In the genomic region with DNA sequence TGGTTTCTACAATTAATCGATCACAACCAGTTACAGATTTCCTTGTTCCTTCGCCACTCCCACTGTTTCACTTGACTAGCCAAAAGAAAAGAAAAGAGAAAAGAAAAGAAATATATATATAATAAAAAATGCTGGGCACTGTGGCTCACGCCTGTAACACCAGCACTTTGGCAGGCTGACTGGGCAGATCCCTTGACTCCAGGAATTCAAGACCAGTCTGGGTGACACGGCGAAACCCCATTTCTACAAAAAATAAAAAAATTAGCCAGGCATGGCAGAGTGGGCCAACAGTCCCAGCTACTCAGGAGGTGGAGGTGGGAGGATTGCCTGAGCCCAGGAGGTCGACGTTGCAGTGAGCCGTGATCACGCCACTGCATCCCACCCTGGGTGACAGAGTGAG, we compare ENCODE assay signal across 26 cellular contexts.
"Had no signal": no experiment of that assay in that cellular context is flagged by ENCODE, and none has a peak within 500 bp of the region (broad histone marks: within the 10 kb centered on the region; RNA-seq: fewer than 3 reads in every experiment).

No MANE protein-coding gene starts in this region.

- H3K4me3 Mint-ChIP-seq: dendritic cell treated with granulocyte-macrophage colony-stimulating factor and Interleukin-4, amounts not matched to agents 40 ng/mL and 50 ng/mL, for 4 days; endodermal cell; memory B cell; natural killer cell; stimulated activated memory B cell treated with anti-CD40 and anti-IgM and Interleukin-4, amounts not matched to agents 10 μg/mL and 1 μg/mL and 100 μg/mL, for 72 hours had no signal

- H3K4me1 Mint-ChIP-seq: memory B cell had no signal

- H3K27me3 Mint-ChIP-seq: dendritic cell treated with granulocyte-macrophage colony-stimulating factor and Interleukin-4, amounts not matched to agents 40 ng/mL and 50 ng/mL, for 4 days; memory B cell; stimulated activated memory B cell treated with anti-CD40 and anti-IgM and Interleukin-4, amounts not matched to agents 10 μg/mL and 1 μg/mL and 100 μg/mL, for 72 hours had no signal

- H3K36me3 ChIP-seq: colonic mucosa, gastrocnemius medialis, heart right ventricle, spleen, thoracic aorta, transverse colon, vagina had no signal

- H3K27ac Mint-ChIP-seq: dendritic cell treated with granulocyte-macrophage colony-stimulating factor and Interleukin-4, amounts not matched to agents 40 ng/mL and 50 ng/mL, for 4 days; endodermal cell; memory B cell; natural killer cell; stimulated activated memory B cell treated with anti-CD40 and anti-IgM and Interleukin-4, amounts not matched to agents 10 μg/mL and 1 μg/mL and 100 μg/mL, for 72 hours had no signal

- H3K27ac ChIP-seq: colonic mucosa, epithelial cell of prostate, gastrocnemius medialis, heart right ventricle, psoas muscle, skin epidermis, spleen, thoracic aorta, transverse colon, vagina had no signal

- ATAC-seq: esophagus mucosa; gastrocnemius medialis; heart right ventricle; natural killer cell; psoas muscle; right cardiac atrium; stimulated activated memory B cell treated with anti-CD40 and anti-IgM and Interleukin-4, amounts not matched to agents 10 μg/mL and 1 μg/mL and 100 μg/mL, for 72 hours; stimulated activated naive CD8-positive, alpha-beta T cell treated with anti-CD3 and anti-CD28 coated beads, Interleukin-15, Interleukin-2, amounts not matched to agents 100 U/mL and 50 U/mL, for 24 hours had no signal

- H3K4me3 ChIP-seq: colonic mucosa, gastrocnemius medialis, heart right ventricle, lung, psoas muscle, skin epidermis, spleen, thoracic aorta, transverse colon, vagina had no signal

- H3K9me3 Mint-ChIP-seq: dendritic cell treated with granulocyte-macrophage colony-stimulating factor and Interleukin-4, amounts not matched to agents 40 ng/mL and 50 ng/mL, for 4 days; endodermal cell; memory B cell; natural killer cell; stimulated activated memory B cell treated with anti-CD40 and anti-IgM and Interleukin-4, amounts not matched to agents 10 μg/mL and 1 μg/mL and 100 μg/mL, for 72 hours had no signal

- H3K27me3 ChIP-seq: colonic mucosa, gastrocnemius medialis, heart right ventricle, spleen, transverse colon, vagina had no signal

- DNase-seq: colonic mucosa; effector CD8-positive, alpha-beta T cell; endodermal cell; foreskin fibroblast; gastrocnemius medialis; heart right ventricle; hippocampal formation; natural killer cell; nucleus accumbens; psoas muscle; right cardiac atrium; spleen; stimulated activated CD4-positive, alpha-beta T cell treated with anti-CD3 and anti-CD28 coated beads, Interleukin-4, amount 100 ng/mL, for 4 hours; stimulated activated naive CD8-positive, alpha-beta T cell treated with anti-CD3 and anti-CD28 coated beads, Interleukin-15, Interleukin-2, amounts not matched to agents 100 U/mL and 50 U/mL, for 24 hours; substantia nigra; transverse colon had no signal

- H3K4me1 ChIP-seq: colonic mucosa, spleen had no signal

- H3K9me3 ChIP-seq: colonic mucosa, gastrocnemius medialis, heart right ventricle, psoas muscle, spleen, thoracic aorta, transverse colon, vagina had no signal

- H3K36me3 Mint-ChIP-seq: memory B cell, natural killer cell had no signal

- FAIRE-seq: islet of Langerhans had no signal
